ENCODE assay signal across 2 cellular contexts in genomic region chr3:186520436-186520835, GRCh38.
TF ChIP-seq lines count a peak whose summit lies in the region.

No MANE protein-coding gene starts in this region.

TF ChIP-seq in HepG2, 621 proteins besides CTCF, POLR2A, EP300 and RAD21:
- TF ChIP-seq TCF7L2 (IDR thresholded peaks at IDR 0.05; ENCODE audit: low read depth, low read length) (no peak), DBP (CRISPR knock-in tag; IDR thresholded peaks at IDR 0.05; ENCODE audit: not compliant biosample characterization) (no peak), MIXL1 (CRISPR knock-in tag; IDR thresholded peaks at IDR 0.05) (no peak), ZNF234 (CRISPR knock-in tag; conservative IDR thresholded peaks at IDR 0.05) (no peak), TEAD3 (CRISPR knock-in tag; optimal IDR thresholded peaks at IDR 0.05; ENCODE audit: borderline replicate concordance) (no peak), FOXP1 (IDR thresholded peaks at IDR 0.05) (no peak), FOXP1 (CRISPR knock-in tag; IDR thresholded peaks at IDR 0.05) (no peak), POGZ (CRISPR knock-in tag; IDR thresholded peaks at IDR 0.05) (no peak), SAFB2 (CRISPR knock-in tag; IDR thresholded peaks at IDR 0.05; ENCODE audit: borderline replicate concordance, low read depth) (no peak), ZNF746 (CRISPR knock-in tag; IDR thresholded peaks at IDR 0.05) (no peak), ZNF180 (CRISPR knock-in tag; IDR thresholded peaks at IDR 0.05; ENCODE audit: borderline replicate concordance, low read depth) (no peak), PRDM10 (CRISPR knock-in tag; IDR thresholded peaks at IDR 0.05; ENCODE audit: low read depth) (no peak), MATR3 (CRISPR knock-in tag; IDR thresholded peaks at IDR 0.05) (no peak)

TF ChIP-seq in GM12878, 131 proteins besides CTCF, POLR2A, EP300 and RAD21:
- TF ChIP-seq POLR2AphosphoS2 (IDR thresholded peaks at IDR 0.05; ENCODE audit: low read depth, low read length) (no peak), BRCA1 (IDR thresholded peaks at IDR 0.05; ENCODE audit: low read depth, low read length) (no peak), BCL11A (IDR thresholded peaks at IDR 0.05; ENCODE audit: low read depth, low read length) (no peak), ATF7 (IDR thresholded peaks at IDR 0.05; ENCODE audit: low read depth) (no peak), ZNF687 (IDR thresholded peaks at IDR 0.05) (no peak), E4F1 (IDR thresholded peaks at IDR 0.05; ENCODE audit: borderline replicate concordance, partially characterized antibody) (no peak), CHD1 (IDR thresholded peaks at IDR 0.05; ENCODE audit: low read depth, low read length) (no peak), TAF1 (IDR thresholded peaks at IDR 0.05; ENCODE audit: borderline replicate concordance, low read depth, low read length) (no peak), SPI1 (IDR thresholded peaks at IDR 0.05; ENCODE audit: borderline replicate concordance, insufficient read depth, low read depth, low read length) (no peak), RUNX3 (IDR thresholded peaks at IDR 0.05; ENCODE audit: low read length) (no peak), POLR2AphosphoS5 (IDR thresholded peaks at IDR 0.05; ENCODE audit: low read length) (no peak), IRF4 (IDR thresholded peaks at IDR 0.05; ENCODE audit: low read depth, low read length) (no peak), ZNF592 (IDR thresholded peaks at IDR 0.05) (no peak), NFIC (IDR thresholded peaks at IDR 0.05; ENCODE audit: low read depth, low read length) (no peak)
